Comparison of ENCODE assay signal across 20 cellular contexts in the genomic region with DNA sequence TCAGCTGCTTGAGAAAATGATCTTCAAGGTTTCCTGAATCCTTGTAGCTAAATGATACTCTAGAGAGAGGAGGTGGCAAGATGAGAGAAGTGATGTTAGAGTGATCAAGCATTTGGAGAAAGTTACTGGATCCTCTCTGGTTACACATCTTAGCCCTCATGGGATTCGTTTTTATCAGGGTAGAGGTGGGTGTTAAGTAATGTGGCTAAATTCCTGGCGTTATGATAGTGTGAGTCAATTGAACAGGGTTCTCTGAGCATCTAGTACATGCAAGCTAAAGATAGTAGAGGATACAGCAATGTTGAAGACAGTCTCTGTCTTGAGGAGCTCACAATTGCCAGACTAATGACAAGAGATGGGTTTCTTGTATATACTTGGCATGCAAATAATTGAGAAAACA.
A peak's percentile ranks its signal among the peaks of the same experiment; 100 is the strongest.
DNase-seq lines count a peak whose midpoint lies in the region; ATAC-seq and TF ChIP-seq lines count a peak whose summit lies in the region.
"Had no signal": no experiment of that assay in that cellular context is flagged by ENCODE, and none has a peak within 500 bp of the region (broad histone marks: within the 10 kb centered on the region; RNA-seq: fewer than 3 reads in every experiment).

No MANE protein-coding gene starts in this region.

- no peak overlapping the region for H3K27ac Mint-ChIP-seq in activated CD8-positive, alpha-beta memory T cell treated with anti-CD3 and anti-CD28 coated beads, Interleukin-2, amount 10 ng/mL, durations not matched to agents 7 days and 5 days

- no peaks in the 10 kb centered on the region for H3K79me1 ChIP-seq in trophoblast cell (ENCODE audit: low read length)

- H4K8ac ChIP-seq in trophoblast cell (ENCODE audit: low read depth, low read length), result no peak overlapping the region

- no peak overlapping the region for H3K4ac ChIP-seq in trophoblast cell (ENCODE audit: low read depth, low read length)

- H3K36me3 Mint-ChIP-seq in activated CD8-positive, alpha-beta memory T cell treated with anti-CD3 and anti-CD28 coated beads, Interleukin-2, amount 10 ng/mL, durations not matched to agents 7 days and 5 days, result no peaks in the 10 kb centered on the region

- H3K9me3 Mint-ChIP-seq in activated CD8-positive, alpha-beta memory T cell treated with anti-CD3 and anti-CD28 coated beads, Interleukin-2, amount 10 ng/mL, durations not matched to agents 7 days and 5 days (ENCODE audit: low read depth), result no peaks in the 10 kb centered on the region

- H3K36me3 ChIP-seq in trophoblast cell (ENCODE audit: control insufficient read depth in 1 of 2, insufficient read depth in 2 of 2, low read length in 2 of 2) (no peaks in the 10 kb centered on the region), HAP-1 (replicated peaks) (no peaks in the 10 kb centered on the region)

- H3K18ac ChIP-seq in trophoblast cell (ENCODE audit: low read length), result no peak overlapping the region

- no peak overlapping the region for H2BK120ac ChIP-seq in trophoblast cell (ENCODE audit: insufficient read depth, low read length, poor library complexity)

- H2BK12ac ChIP-seq in trophoblast cell (ENCODE audit: low read length), result no peak overlapping the region

- H3K4me1 ChIP-seq in trophoblast cell (ENCODE audit: control insufficient read depth in 1 of 2, insufficient read depth in 2 of 2, low read length in 2 of 2), result no peaks in the 10 kb centered on the region
- no peaks in the 10 kb centered on the region for H3K4me1 ChIP-seq in HAP-1
- H3K4me1 ChIP-seq: A549 had no signal

- no peak overlapping the region for H3K9ac ChIP-seq in trophoblast cell (ENCODE audit: low read length)

- no peak overlapping the region for H3K4me3 Mint-ChIP-seq in activated CD8-positive, alpha-beta memory T cell treated with anti-CD3 and anti-CD28 coated beads, Interleukin-2, amount 10 ng/mL, durations not matched to agents 7 days and 5 days

- H2BK5ac ChIP-seq in trophoblast cell (ENCODE audit: low read depth, low read length, poor library complexity), result no peak overlapping the region

- ATAC-seq in activated CD8-positive, alpha-beta memory T cell treated with anti-CD3 and anti-CD28 coated beads, Interleukin-2, amount 10 ng/mL, durations not matched to agents 7 days and 5 days, result no peak
- ATAC-seq: A549, GM12878 had no signal

- no peak overlapping the region for H3K14ac ChIP-seq in trophoblast cell (ENCODE audit: low read length)

- H3K27ac ChIP-seq in trophoblast cell (ENCODE audit: low read depth, low read length), result no peak overlapping the region
- H3K27ac ChIP-seq: A549, C4-2B, SK-N-MC had no signal

- DNase-seq in EH (ENCODE audit: low read depth) (peak; percentile 15), HT1080 (ENCODE audit: low read depth) (peak; percentile 37), cardiac fibroblast (ENCODE audit: low read depth in 2 of 2) (peak; percentile 10 to 55), trophoblast cell (peak; percentile 24 to 76), HAP-1 (ENCODE audit: low spot score in 2 of 2) (no peak), NCI-H2107 (lab: John Stamatoyannopoulos, UW) (no peak), superior temporal gyrus (ENCODE audit: extremely low spot score) (no peak)
- DNase-seq in activated CD8-positive, alpha-beta memory T cell treated with anti-CD3 and anti-CD28 coated beads, Interleukin-2, amount 10 ng/mL, durations not matched to agents 7 days and 5 days, result no peak
- DNase-seq: AML-193, DMS79, GDM1, NCI-H1105 treated with DMSO at 0.1 percent for 48 hours, NCI-H1694 treated with DMSO at 0.1 percent for 48 hours, NCI-H510A treated with DMSO at 0.1 percent for 48 hours, NCI-H774, Right ventricle myocardium superior had no signal

- no peaks in the 10 kb centered on the region for H3K4me1 Mint-ChIP-seq in activated CD8-positive, alpha-beta memory T cell treated with anti-CD3 and anti-CD28 coated beads, Interleukin-2, amount 10 ng/mL, durations not matched to agents 7 days and 5 days

- no peak overlapping the region for H4K12ac ChIP-seq in trophoblast cell (ENCODE audit: low read depth, low read length)

- WGBS in trophoblast cell (ENCODE audit: extremely low coverage, insufficient coverage, insufficient read length), result no CpG with 5 or more reads among the region's 2 CpGs

- H3K79me2 ChIP-seq in trophoblast cell (ENCODE audit: control insufficient read depth, insufficient read depth, low read length, poor library complexity), result no peaks in the 10 kb centered on the region

- peaks cover 36% of the 10 kb centered on the region for H3K27me3 Mint-ChIP-seq in activated CD8-positive, alpha-beta memory T cell treated with anti-CD3 and anti-CD28 coated beads, Interleukin-2, amount 10 ng/mL, durations not matched to agents 7 days and 5 days

- no peak overlapping the region for H3K23ac ChIP-seq in trophoblast cell (ENCODE audit: low read length)

- H3K9me3 ChIP-seq in trophoblast cell (ENCODE audit: insufficient read depth, low read depth, low read length) (no peaks in the 10 kb centered on the region), HAP-1 (no peaks in the 10 kb centered on the region)
- H3K9me3 ChIP-seq: A549 had no signal

- H3K27me3 ChIP-seq in trophoblast cell (ENCODE audit: insufficient read depth, low read length) (no peaks in the 10 kb centered on the region), HAP-1 (ENCODE audit: low read depth) (peaks cover 10% of the 10 kb centered on the region; the same call in 1 of the 2 replicates)

- in situ Hi-C loops in HAP-1 (cut with MboI; ENCODE audit: low sequenced_read_pairs), result no loop called here

- CTCF ChIA-PET in activated CD8-positive, alpha-beta memory T cell treated with anti-CD3 and anti-CD28 coated beads, Interleukin-2, amount 10 ng/mL, durations not matched to agents 7 days and 5 days (lab: Charles Lee), result interaction anchor here (2.1 kb wide), 1 partner anchor 50 kb away, joined by 4 read pairs; no protein-coding TSS in a partner anchor

- H2AFZ ChIP-seq in trophoblast cell (ENCODE audit: insufficient read depth, low read length, poor library complexity), result no peak overlapping the region

- no peak overlapping the region for H3K4me2 ChIP-seq in trophoblast cell (ENCODE audit: low read length)
- H3K4me2 ChIP-seq: A549 had no signal

- no peak overlapping the region for H3K4me3 ChIP-seq in cardiac fibroblast (replicated peaks in 1 of 2; ENCODE audit: low read depth in 2 of 2, low read length in 2 of 2)
- H3K4me3 ChIP-seq in trophoblast cell (ENCODE audit: low read depth, low read length), result no peak overlapping the region
- H3K4me3 ChIP-seq in HAP-1, result no peak overlapping the region
- H3K4me3 ChIP-seq: A549, GM12878, SK-N-MC had no signal

- no peak overlapping the region for H2AK5ac ChIP-seq in trophoblast cell (ENCODE audit: low read length)

- no peak overlapping the region for H4K91ac ChIP-seq in trophoblast cell (ENCODE audit: low read depth, low read length)

- TF ChIP-seq CTCF in cardiac fibroblast (IDR thresholded peaks at IDR 0.05; ENCODE audit: low read depth, low read length), result no peak

Comparison
In these comparisons a context has a peak if more than half of its experiments do, and no peak if none do; other contexts are left out.
1. DNase-seq: peak in EH (single experiment), HT1080 (single experiment), cardiac fibroblast (2 of 2) and trophoblast cell (2 of 2); none in HAP-1 (0 of 2), NCI-H2107 (single experiment), superior temporal gyrus (single experiment) and activated CD8-positive, alpha-beta memory T cell treated with anti-CD3 and anti-CD28 coated beads, Interleukin-2, amount 10 ng/mL, durations not matched to agents 7 days and 5 days (single experiment).